8 cellular contexts compared by ENCODE assay signal in genomic region chr12:127209318-127209717, GRCh38.
"Had no signal": no experiment of that assay in that cellular context is flagged by ENCODE, and none has a peak within 500 bp of the region (broad histone marks: within the 10 kb centered on the region; RNA-seq: fewer than 3 reads in every experiment).

No MANE protein-coding gene starts in this region.

- ATAC-seq: HepG2 had no signal

- FAIRE-seq: HepG2, HTR-8/SVneo had no signal

- H3K9ac ChIP-seq: KMS-11 had no signal

- H3K4me1 Mint-ChIP-seq: IgD-negative memory B cell had no signal

- H3K4me3 Mint-ChIP-seq: IgD-negative memory B cell had no signal

- H3K4me2 ChIP-seq: KMS-11 had no signal

- H3K27ac Mint-ChIP-seq: IgD-negative memory B cell had no signal

- H3K27me3 Mint-ChIP-seq: IgD-negative memory B cell had no signal

- H3K27ac ChIP-seq: HL-60, KMS-11 had no signal

- DNase-seq: IMR-90, KBM-7, KG1 had no signal
